In the genomic region with DNA sequence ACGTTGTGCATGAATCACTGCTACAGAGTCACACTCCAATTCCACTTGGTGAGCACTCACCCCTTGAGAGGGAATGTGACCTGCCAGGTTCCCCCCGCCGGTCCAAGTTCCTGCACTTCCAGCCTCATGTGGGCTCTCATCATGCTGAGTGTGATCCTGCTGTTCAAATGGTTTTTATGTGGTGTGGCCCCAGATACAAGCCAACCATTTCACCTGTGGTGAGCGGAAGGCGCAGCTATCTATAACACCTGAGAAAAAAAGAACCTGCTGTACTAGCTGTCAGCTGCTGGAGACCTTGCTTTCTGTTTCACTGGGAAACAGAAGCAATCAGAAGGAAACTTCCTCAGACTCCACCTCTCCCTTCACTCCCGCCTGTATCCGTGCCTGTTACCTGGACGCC, we compare ENCODE assay signal across 11 cellular contexts.
A peak's percentile ranks its signal among the peaks of the same experiment; 100 is the strongest.
DNase-seq lines count a peak whose midpoint lies in the region; ATAC-seq and TF ChIP-seq lines count a peak whose summit lies in the region.
"Had no signal": no experiment of that assay in that cellular context is flagged by ENCODE, and none has a peak within 500 bp of the region (broad histone marks: within the 10 kb centered on the region; RNA-seq: fewer than 3 reads in every experiment).

No MANE protein-coding gene starts in this region.

- TF ChIP-seq CTCF in GM12865 (IDR thresholded peaks at IDR 0.05; ENCODE audit: insufficient read depth, low read depth, low read length, missing control alignments), result no peak
- no peak for TF ChIP-seq CTCF in PC-3 (conservative IDR thresholded peaks at IDR 0.05; ENCODE audit: low read depth, low read length)
- no peak for TF ChIP-seq CTCF in parathyroid adenoma (IDR thresholded peaks at IDR 0.05)
- TF ChIP-seq CTCF in right atrium auricular region (IDR thresholded peaks at IDR 0.05), result no peak

- POLR2A ChIA-PET in PC-3 (lab: Charles Lee; ENCODE audit: unreplicated experiment), result no interaction called here

- no peaks in the 10 kb centered on the region for H3F3A ChIP-seq in PC-3 (ENCODE audit: low read length, unreplicated experiment)

- no peaks in the 10 kb centered on the region for H3K9me2 ChIP-seq in PC-3 (replicated peaks; ENCODE audit: low read length)

- CTCF ChIA-PET in PC-3 (lab: Charles Lee), result no interaction called here

- H2AFZ ChIP-seq in PC-3 (ENCODE audit: low read length), result peak overlapping the region; percentile 26
- no peak overlapping the region for H2AFZ ChIP-seq in parathyroid adenoma

- no peaks in the 10 kb centered on the region for H4K20me1 ChIP-seq in PC-3 (ENCODE audit: low read length)

- no TSS peak for BruUV-seq in PC-3 (replicated peaks; lab: Mats Ljungman, UMichigan)

- intact Hi-C loops in PC-3 (cut with micrococcal nuclease), result no loop called here

- peak; percentile 70 for DNase-seq in GM12865 (ENCODE audit: low read depth)
- no peak for DNase-seq in PC-3
- DNase-seq in central memory CD4-positive, alpha-beta T cell, result peak; percentile 56
- no peak for DNase-seq in NCI-H748 treated with DMSO at 0.1 percent for 48 hours (lab: John Stamatoyannopoulos, UW)
- no peak for DNase-seq in NOMO-1 treated with DMSO at 0.1 percent for 48 hours (lab: John Stamatoyannopoulos, UW; ENCODE audit: unreplicated experiment)
- DNase-seq in right atrium auricular region (ENCODE audit: low spot score), result no peak
- no peak for DNase-seq in retina
- DNase-seq: NCI-H2081; stimulated activated CD4-positive, alpha-beta T cell treated with anti-CD3 and anti-CD28 coated beads, Interleukin-12 subunit alpha, Interleukin-12 subunit beta, amount 100 ng/mL, for 4 hours had no signal

- no peak for ATAC-seq in PC-3
- ATAC-seq: HepG2 had no signal

- no peaks in the 10 kb centered on the region for H3K9me3 ChIP-seq in PC-3 (ENCODE audit: low read length)
- no peaks in the 10 kb centered on the region for H3K9me3 ChIP-seq in parathyroid adenoma (ENCODE audit: control insufficient read depth, low read length)
- H3K9me3 ChIP-seq in right atrium auricular region, result no peaks in the 10 kb centered on the region

- H3K27me3 ChIP-seq in PC-3 (ENCODE audit: low read length) (no peaks in the 10 kb centered on the region), parathyroid adenoma (ENCODE audit: control insufficient read depth, insufficient read depth, low read length) (no peaks in the 10 kb centered on the region), right atrium auricular region (no peaks in the 10 kb centered on the region)

- H3K36me3 ChIP-seq in PC-3 (ENCODE audit: low read depth, low read length) (no peaks in the 10 kb centered on the region), parathyroid adenoma (ENCODE audit: control insufficient read depth, insufficient read depth, low read length) (no peaks in the 10 kb centered on the region), right atrium auricular region (no peaks in the 10 kb centered on the region)

- no peak overlapping the region for H3K9ac ChIP-seq in PC-3 (ENCODE audit: low read length)
- no peak overlapping the region for H3K9ac ChIP-seq in parathyroid adenoma

- H3K4me3 ChIP-seq in GM12865 (ENCODE audit: low read depth, low read length) (no peak overlapping the region), PC-3 (ENCODE audit: low read length) (no peak overlapping the region), parathyroid adenoma (ENCODE audit: low read depth, low read length) (no peak overlapping the region), right atrium auricular region (no peak overlapping the region)

- H3K4me1 ChIP-seq in PC-3 (ENCODE audit: insufficient read depth, low read length) (no peaks in the 10 kb centered on the region), parathyroid adenoma (no peaks in the 10 kb centered on the region), right atrium auricular region (no peaks in the 10 kb centered on the region)

- H3K4me2 ChIP-seq in PC-3 (ENCODE audit: low read length) (peak overlapping the region; percentile 16), parathyroid adenoma (ENCODE audit: low read length) (peak overlapping the region; percentile 26)

- H3K27ac ChIP-seq in PC-3 (ENCODE audit: low read length) (no peak overlapping the region), parathyroid adenoma (no peak overlapping the region), right atrium auricular region (no peak overlapping the region)

- H3K79me2 ChIP-seq in PC-3 (ENCODE audit: low read length) (no peaks in the 10 kb centered on the region), parathyroid adenoma (no peaks in the 10 kb centered on the region)

Comparison
In these comparisons a context has a peak if more than half of its experiments do, and no peak if none do; other contexts are left out.
1. DNase-seq: peak in GM12865 (single experiment) and central memory CD4-positive, alpha-beta T cell (single experiment); none in PC-3 (single experiment), NCI-H748 treated with DMSO at 0.1 percent for 48 hours (single experiment), NOMO-1 treated with DMSO at 0.1 percent for 48 hours (single experiment), right atrium auricular region (single experiment) and retina (single experiment).